Comparison of ENCODE assay signal across 8 cellular contexts in genomic region chr11:86182976-86183584, GRCh38.
DNase-seq lines count a peak whose midpoint lies in the region; ATAC-seq lines count a peak whose summit lies in the region.

No MANE protein-coding gene starts in this region.

- no peak overlapping the region for H3K27ac Mint-ChIP-seq in CD4-positive, CD25-positive, alpha-beta regulatory T cell

- H3K18ac ChIP-seq in mesenchymal stem cell (ENCODE audit: low read depth in 1 of 2, low read length in 2 of 2) = peak overlapping the region in 1 of 2 experiments; percentile 71

- peak overlapping the region; percentile 10 for H3K4me3 ChIP-seq in CD4-positive, CD25-positive, alpha-beta regulatory T cell (ENCODE audit: low read depth, low read length)
- H3K4me3 ChIP-seq in mesenchymal stem cell (ENCODE audit: insufficient read depth in 1 of 2, low read depth in 1 of 2, low read length in 2 of 2) = no peak overlapping the region

- peak overlapping the region; percentile 56 for H4K8ac ChIP-seq in mesenchymal stem cell (ENCODE audit: low read length)

- peaks cover 13% of the 10 kb centered on the region for H3K4me1 ChIP-seq in CD4-positive, CD25-positive, alpha-beta regulatory T cell (ENCODE audit: control insufficient read depth, insufficient read depth, low read length, poor library complexity, severe bottlenecking)
- peaks cover 6% of the 10 kb centered on the region for H3K4me1 ChIP-seq in mesenchymal stem cell (ENCODE audit: control insufficient read depth, insufficient read depth, low read depth, low read length)

- peaks cover 0 to 2% (median 1%) of the 10 kb centered on the region in 4 donors for H3K4me1 Mint-ChIP-seq in CD4-positive, CD25-positive, alpha-beta regulatory T cell

- no peak overlapping the region for H2AFZ ChIP-seq in mesenchymal stem cell (ENCODE audit: low read depth, low read length)

- peak overlapping the region in 1 of 2 experiments; percentile 77 for H3K14ac ChIP-seq in mesenchymal stem cell (ENCODE audit: low read length in 2 of 2)

- no peak overlapping the region for H3K23ac ChIP-seq in mesenchymal stem cell (ENCODE audit: low read length in 2 of 2)

- no peak overlapping the region for H4K91ac ChIP-seq in mesenchymal stem cell (ENCODE audit: low read length)

- ATAC-seq in CD4-positive, CD25-positive, alpha-beta regulatory T cell (ENCODE audit: low read depth in 2 of 2) = peak; percentile 59 to 66
- ATAC-seq in GM19395 (IDR thresholded peaks at IDR 0.05; ENCODE audit: unreplicated experiment) (peak; percentile 84), HG03457 (IDR thresholded peaks at IDR 0.05; ENCODE audit: unreplicated experiment) (peak; percentile 83)

- H3K4me2 ChIP-seq in mesenchymal stem cell (ENCODE audit: low read length, poor library complexity, severe bottlenecking) = no peak overlapping the region

- no peak overlapping the region for H3K27ac ChIP-seq in CD4-positive, CD25-positive, alpha-beta regulatory T cell (ENCODE audit: insufficient read depth, low read length, poor library complexity, severe bottlenecking)
- H3K27ac ChIP-seq in mesenchymal stem cell (ENCODE audit: low read length, poor library complexity, severe bottlenecking) (no peak overlapping the region), caudate nucleus (ENCODE audit: low read depth, low read length) (no peak overlapping the region)

- H3K9me3 Mint-ChIP-seq in CD4-positive, CD25-positive, alpha-beta regulatory T cell = peaks cover 0 to 2% (median 0%) of the 10 kb centered on the region in 7 donors

- H3K4me3 Mint-ChIP-seq in CD4-positive, CD25-positive, alpha-beta regulatory T cell = no peak overlapping the region

- H2BK12ac ChIP-seq in mesenchymal stem cell (ENCODE audit: low read length in 2 of 2) = peak overlapping the region; percentile 61 to 100

- DNase-seq in CD4-positive, CD25-positive, alpha-beta regulatory T cell = peak; percentile 14 to 78 (median 24)
- peak; percentile 31 to 44 for DNase-seq in activated CD4-positive, alpha-beta T cell treated with anti-CD3 and anti-CD28 coated beads, Interleukin-2, amount 50 U/mL, for 24 hours (ENCODE audit: low read depth in 1 of 2, low spot score in 1 of 2)
- DNase-seq in mesenchymal stem cell (no peak), amniotic stem cell (lab: John Stamatoyannopoulos, UW) (no peak), caudate nucleus (lab: John Stamatoyannopoulos, UW) (no peak), NCI-H82 treated with DMSO at 0.1 percent for 48 hours (lab: John Stamatoyannopoulos, UW; ENCODE audit: unreplicated experiment) (no peak)

- H2BK15ac ChIP-seq in mesenchymal stem cell (ENCODE audit: low read depth, poor library complexity, severe bottlenecking) = no peak overlapping the region

- H3K9ac ChIP-seq in mesenchymal stem cell (ENCODE audit: low read length) = no peak overlapping the region

- no peaks in the 10 kb centered on the region for H3K79me1 ChIP-seq in mesenchymal stem cell (replicated peaks; ENCODE audit: low read length, poor library complexity, severe bottlenecking)

- no peaks in the 10 kb centered on the region for H3K27me3 ChIP-seq in CD4-positive, CD25-positive, alpha-beta regulatory T cell (ENCODE audit: control insufficient read depth, insufficient read depth, low read length)
- no peaks in the 10 kb centered on the region for H3K27me3 ChIP-seq in mesenchymal stem cell (ENCODE audit: control insufficient read depth in 1 of 2, insufficient read depth in 1 of 2, low read length in 2 of 2)

- H2BK120ac ChIP-seq in mesenchymal stem cell (ENCODE audit: low read depth, low read length) = no peak overlapping the region

- H2AK5ac ChIP-seq in mesenchymal stem cell (ENCODE audit: low read length, severe bottlenecking) = peak overlapping the region; percentile 87

- no peaks in the 10 kb centered on the region for H3K36me3 Mint-ChIP-seq in CD4-positive, CD25-positive, alpha-beta regulatory T cell

- H3K9me3 ChIP-seq in CD4-positive, CD25-positive, alpha-beta regulatory T cell (ENCODE audit: control insufficient read depth in 2 of 2, low read length in 2 of 2) = no peaks in the 10 kb centered on the region
- no peaks in the 10 kb centered on the region for H3K9me3 ChIP-seq in mesenchymal stem cell (ENCODE audit: control insufficient read depth, low read length)

- H3K36me3 ChIP-seq in CD4-positive, CD25-positive, alpha-beta regulatory T cell (ENCODE audit: control insufficient read depth, insufficient read depth, low read length) = no peaks in the 10 kb centered on the region
- H3K36me3 ChIP-seq in mesenchymal stem cell (ENCODE audit: control insufficient read depth in 1 of 2, insufficient read depth in 2 of 2, low read depth in 1 of 2, low read length in 2 of 2) = no peaks in the 10 kb centered on the region

- H3K4ac ChIP-seq in mesenchymal stem cell (ENCODE audit: low read depth in 1 of 2, low read length in 2 of 2) = peak overlapping the region in 1 of 2 experiments; percentile 41

- no peak overlapping the region for H2BK5ac ChIP-seq in mesenchymal stem cell (ENCODE audit: low read depth, low read length, poor library complexity, severe bottlenecking)

- no peaks in the 10 kb centered on the region for H3K27me3 Mint-ChIP-seq in CD4-positive, CD25-positive, alpha-beta regulatory T cell

- 70% methylated on average over 8 of the region's 8 CpGs for WGBS in mesenchymal stem cell

Comparison
In these comparisons a context has a peak if more than half of its experiments do, and no peak if none do; other contexts are left out.
1. DNase-seq: peak in CD4-positive, CD25-positive, alpha-beta regulatory T cell (3 of 3) and activated CD4-positive, alpha-beta T cell treated with anti-CD3 and anti-CD28 coated beads, Interleukin-2, amount 50 U/mL, for 24 hours (2 of 2); none in mesenchymal stem cell (single experiment), amniotic stem cell (single experiment), caudate nucleus (0 of 61) and NCI-H82 treated with DMSO at 0.1 percent for 48 hours (single experiment).
2. Peak in every context shown above with its lines, with median percentiles within 50 percentile points of each other: ATAC-seq.